In genomic region chr4:41934813-41935651, GRCh38 we compare ENCODE assay signal across 8 cellular contexts. TPM values are rescaled to one million over a fixed set of nuclear protein-coding genes. Genes with fewer than 3 reads are reported as not detected.
DNase-seq lines count a peak whose midpoint lies in the region; ATAC-seq and TF ChIP-seq lines count a peak whose summit lies in the region.

Gene TMEM33, plus strand, starts transcription at chr4:41935429. Its CDS starts 56 bp downstream, at chr4:41935485.

- H3K27me3 ChIP-seq in PC-3 (ENCODE audit: low read length), result no peaks in the 10 kb centered on the region
- no peaks in the 10 kb centered on the region for H3K27me3 ChIP-seq in mucosa of rectum (ENCODE audit: control insufficient read depth in 2 of 2, insufficient read depth in 2 of 2, low read length in 2 of 2)

- TF ChIP-seq RAD21 in Ishikawa (IDR thresholded peaks at IDR 0.05; ENCODE audit: low read depth), result no peak

- DNase-seq in DMS153 (lab: John Stamatoyannopoulos, UW) (peak; percentile 49), PC-3 (peak; percentile 85), activated T-cell treated with anti-CD3 and anti-CD28 coated beads for 48 hours (ENCODE audit: low read depth) (peak; percentile 69), epithelial cell of proximal tubule (ENCODE audit: low read depth) (peak; percentile 26)
- peak; percentile 84 for DNase-seq in stimulated activated CD8-positive, alpha-beta memory T cell treated with anti-CD3 and anti-CD28 coated beads, Interleukin-4, amount 100 ng/mL, for 48 hours

- H3K9ac ChIP-seq in PC-3 (ENCODE audit: low read length) (peak within 1 kb of the TSS; percentile 94), mucosa of rectum (ENCODE audit: low read depth in 1 of 2, low read length in 2 of 2) (peak within 1 kb of the TSS; percentile 76 to 80)

- H3K9me3 ChIP-seq in PC-3 (ENCODE audit: low read length) (no peaks in the 10 kb centered on the region), mucosa of rectum (ENCODE audit: control insufficient read depth in 2 of 2, low read length in 2 of 2) (no peaks in the 10 kb centered on the region)

- peaks cover 50% of the 10 kb centered on the region for H3K79me2 ChIP-seq in PC-3 (ENCODE audit: low read length)

- TF ChIP-seq EP300 in Ishikawa (IDR thresholded peaks at IDR 0.05; ENCODE audit: borderline replicate concordance), result no peak

- peak within 1 kb of the TSS; percentile 90 for H3K4me2 ChIP-seq in PC-3 (ENCODE audit: low read length)

- CTCF ChIA-PET in PC-3 (lab: Charles Lee), result interaction anchor here (0.6 kb wide), 1 partner anchor 23 kb away, joined by 3 read pairs; no protein-coding TSS in a partner anchor

- peak within 1 kb of the TSS; percentile 88 for H3K4me3 ChIP-seq in PC-3 (ENCODE audit: low read length)
- H3K4me3 ChIP-seq in epithelial cell of proximal tubule (ENCODE audit: low read depth, low read length), result peak within 1 kb of the TSS; percentile 74
- H3K4me3 ChIP-seq in mucosa of rectum (ENCODE audit: low read length in 2 of 2), result peak within 1 kb of the TSS; percentile 92 to 99

- H3K9me2 ChIP-seq in PC-3 (replicated peaks; ENCODE audit: low read length), result no peaks in the 10 kb centered on the region

- ATAC-seq in GM21576 (IDR thresholded peaks at IDR 0.05; ENCODE audit: unreplicated experiment), result peak; percentile 92
- peak; percentile 92 for ATAC-seq in PC-3

- peaks cover 9% of the 10 kb centered on the region for H3K36me3 ChIP-seq in PC-3 (ENCODE audit: low read depth, low read length)
- peaks cover 5 to 9% of the 10 kb centered on the region in 2 donors for H3K36me3 ChIP-seq in mucosa of rectum (ENCODE audit: control insufficient read depth in 2 of 2, insufficient read depth in 2 of 2, low read length in 2 of 2)

- TF ChIP-seq CTCF in PC-3 (conservative IDR thresholded peaks at IDR 0.05; ENCODE audit: low read depth, low read length) (no peak), epithelial cell of proximal tubule (conservative IDR thresholded peaks at IDR 0.05; ENCODE audit: low read depth, low read length) (no peak)

- TSS peak; percentile 58 for BruUV-seq in PC-3 (replicated peaks; lab: Mats Ljungman, UMichigan)

- H4K20me1 ChIP-seq in PC-3 (ENCODE audit: low read length), result peaks cover 17% of the 10 kb centered on the region; the same call in 1 of the 2 replicates

- POLR2A ChIA-PET in PC-3 (lab: Charles Lee; ENCODE audit: unreplicated experiment), result no interaction called here

- intact Hi-C loops in PC-3 (cut with micrococcal nuclease), result loop anchor here (2.0 kb wide), 1 partner anchor 38 kb away; no protein-coding TSS in a partner anchor

- H2AFZ ChIP-seq in PC-3 (ENCODE audit: low read length), result peak within 1 kb of the TSS; percentile 81

- H3F3A ChIP-seq in PC-3 (ENCODE audit: low read length, unreplicated experiment), result no peaks in the 10 kb centered on the region

- peaks cover 27% of the 10 kb centered on the region for H3K4me1 ChIP-seq in PC-3 (ENCODE audit: insufficient read depth, low read length)
- peaks cover 9 to 12% of the 10 kb centered on the region in 2 donors for H3K4me1 ChIP-seq in mucosa of rectum (ENCODE audit: control insufficient read depth in 2 of 2, insufficient read depth in 2 of 2, low read length in 2 of 2)

- H3K27ac ChIP-seq in PC-3 (ENCODE audit: low read length), result peak within 1 kb of the TSS; percentile 79
- peak within 1 kb of the TSS; percentile 74 to 80 for H3K27ac ChIP-seq in mucosa of rectum (ENCODE audit: low read depth in 2 of 2, low read length in 2 of 2)

TF ChIP-seq in Ishikawa, 13 proteins besides CTCF, POLR2A, EP300 and RAD21:
- TF ChIP-seq TAF1 (IDR thresholded peaks at IDR 0.05; ENCODE audit: low read depth) (peak; percentile 76), YY1 (IDR thresholded peaks at IDR 0.05; ENCODE audit: low read depth) (peak; percentile 58), MAX (IDR thresholded peaks at IDR 0.05) (0 out of 2 replicates have a peak, but pooled peaks have one; percentile 48), USF1 (IDR thresholded peaks at IDR 0.05) (0 out of 2 replicates have a peak, but pooled peaks have one; percentile 19), EGR1 (IDR thresholded peaks at IDR 0.05) (no peak)
TF ChIP-seq in Ishikawa: peak in this region for 4.

RNA-seq across cellular contexts. Expression of gene TMEM33, which starts in this region (rescaled TPM):
- total RNA-seq in PC-3 (2014; rRNA removed), result 70.3 and 97.4 TPM in 2 replicates
- 39.2 and 43.2 TPM in 2 replicates for total RNA-seq in epithelial cell of proximal tubule

Comparison
In these comparisons a context has a peak if more than half of its experiments do, and no peak if none do; other contexts are left out.
1. Peak in every context shown above with its lines: DNase-seq, ATAC-seq, H3K4me3 ChIP-seq and H3K27ac ChIP-seq.
2. DNase-seq: peak in every context shown above with its lines; median percentile 85 in PC-3; 84 in stimulated activated CD8-positive, alpha-beta memory T cell treated with anti-CD3 and anti-CD28 coated beads, Interleukin-4, amount 100 ng/mL, for 48 hours; 69 in activated T-cell treated with anti-CD3 and anti-CD28 coated beads for 48 hours; 49 in DMS153; 26 in epithelial cell of proximal tubule.